16 cellular contexts compared by ENCODE assay signal in the genomic region with DNA sequence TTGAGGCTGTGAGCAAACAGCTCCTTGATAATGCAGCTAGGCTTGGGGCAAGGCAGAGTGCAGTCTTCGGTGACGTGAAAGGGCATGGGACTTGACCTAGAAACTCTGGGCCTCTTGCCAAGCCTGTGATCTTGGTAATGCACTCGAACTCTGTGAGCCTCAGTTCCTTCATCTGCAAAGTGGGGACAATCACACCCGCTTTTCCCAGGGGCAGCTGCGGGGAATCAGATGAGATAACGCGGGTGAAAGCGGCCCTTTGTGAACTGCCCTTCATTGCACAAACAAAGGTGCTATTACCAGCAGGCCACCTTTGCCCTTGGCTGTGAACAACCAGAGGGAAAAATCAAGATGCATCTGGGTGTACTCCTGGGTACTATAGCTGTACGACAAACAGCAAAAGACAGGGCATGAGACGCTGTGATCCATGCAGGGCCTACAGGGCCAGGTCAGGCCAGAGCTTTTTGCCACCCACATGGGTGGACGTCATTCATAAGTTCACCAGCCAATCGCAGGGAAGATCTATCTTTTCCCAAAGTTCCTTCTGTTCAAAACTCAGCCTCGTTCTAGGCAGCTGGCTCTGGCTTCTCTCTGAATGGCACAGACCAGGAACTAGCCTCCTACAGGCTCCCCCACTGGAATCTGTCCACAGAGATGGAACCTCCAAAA. TPM values are rescaled to one million over a fixed set of nuclear protein-coding genes. Genes with fewer than 3 reads are reported as not detected.
DNase-seq lines count a peak whose midpoint lies in the region; ATAC-seq, FAIRE-seq and TF ChIP-seq lines count a peak whose summit lies in the region.
"Had no signal": no experiment of that assay in that cellular context is flagged by ENCODE, and none has a peak within 500 bp of the region (broad histone marks: within the 10 kb centered on the region; RNA-seq: fewer than 3 reads in every experiment).

No MANE protein-coding gene starts in this region.

- no peaks in the 10 kb centered on the region for H3K79me2 ChIP-seq in MM.1S (ENCODE audit: low read length)

- H2AFZ ChIP-seq in MM.1S (ENCODE audit: low read length): no peak overlapping the region

- 19 to 56% (median 24%) methylated on average over 13 of the region's 13 CpGs for WGBS in small intestine, 3 donors

- H3F3A ChIP-seq in MM.1S (ENCODE audit: insufficient read depth, low read length): no peaks in the 10 kb centered on the region

- H3K36me3 ChIP-seq in small intestine (ENCODE audit: control insufficient read depth in 2 of 2, insufficient read depth in 2 of 2, low read length in 2 of 2) (no peaks in the 10 kb centered on the region), MM.1S (replicated peaks; ENCODE audit: insufficient read depth, low read length) (no peaks in the 10 kb centered on the region)

- TF ChIP-seq CTCF in MM.1S (IDR thresholded peaks at IDR 0.05; ENCODE audit: low read length): no peak

- H3K27ac ChIP-seq in caudate nucleus (ENCODE audit: low read depth, low read length): peak overlapping the region; percentile 40
- H3K27ac ChIP-seq in small intestine (ENCODE audit: low read depth in 1 of 2, low read length in 1 of 2): peak overlapping the region in 1 of 2 donors; percentile 75
- no peak overlapping the region for H3K27ac ChIP-seq in MM.1S (ENCODE audit: low read length)

- no peaks in the 10 kb centered on the region for H3K9me2 ChIP-seq in MM.1S (replicated peaks; ENCODE audit: insufficient read depth, low read length)

- peak; percentile 10 for DNase-seq in Jurkat, Clone E6-1 (ENCODE audit: low read depth, low spot score)
- DNase-seq in caudate nucleus (lab: John Stamatoyannopoulos, UW): peak in 13 of 61 donors; percentile 6 to 40 (median 14)
- DNase-seq in midbrain (lab: John Stamatoyannopoulos, UW): peak; percentile 40
- DNase-seq in small intestine: peak; percentile 99
- DNase-seq in cerebellar nuclear complex (lab: John Stamatoyannopoulos, UW): no peak
- no peak for DNase-seq in MM.1S
- DNase-seq: activated CD4-positive, alpha-beta T cell treated with anti-CD3 and anti-CD28 coated beads, Interleukin-2, amount 10 ng/mL, durations not matched to agents 24 days and 14 days; erythroblast; GOT3; NCI-H1417; NCI-H226; SHP77; stimulated activated naive CD4-positive, alpha-beta T cell treated with Interleukin-2 at 50 U/mL for 16 hours had no signal

- H3K27me3 ChIP-seq in small intestine (ENCODE audit: control insufficient read depth in 2 of 2, insufficient read depth in 2 of 2, low read length in 2 of 2) (peaks cover 0 to 10% of the 10 kb centered on the region in 2 donors), MM.1S (replicated peaks; ENCODE audit: insufficient read depth, low read length) (peaks cover 47% of the 10 kb centered on the region)

- H3K9me3 ChIP-seq in small intestine (ENCODE audit: control insufficient read depth, low read depth) (no peaks in the 10 kb centered on the region), MM.1S (replicated peaks; ENCODE audit: insufficient read depth, low read length) (no peaks in the 10 kb centered on the region)

- ATAC-seq in HG03460 (IDR thresholded peaks at IDR 0.05; ENCODE audit: unreplicated experiment): no peak

- peaks cover 3 to 6% of the 10 kb centered on the region in 2 donors for H3K4me1 ChIP-seq in small intestine (ENCODE audit: control insufficient read depth in 2 of 2, insufficient read depth in 1 of 2, low read depth in 1 of 2, low read length in 1 of 2)
- H3K4me1 ChIP-seq in MM.1S (ENCODE audit: low read length): no peaks in the 10 kb centered on the region

- no peaks in the 10 kb centered on the region for H4K20me1 ChIP-seq in MM.1S (ENCODE audit: insufficient read depth, low read length)

- peak; percentile 36 for FAIRE-seq in small intestine (lab: Jason Lieb, UNC)
- FAIRE-seq: colon, urothelium cell line had no signal

- no peak overlapping the region for H3K9ac ChIP-seq in MM.1S (ENCODE audit: low read length)

- no peak overlapping the region for H3K4me3 ChIP-seq in Jurkat, Clone E6-1 (ENCODE audit: low read length)
- H3K4me3 ChIP-seq in small intestine (ENCODE audit: low read depth in 1 of 2, low read length in 2 of 2) (no peak overlapping the region), MM.1S (ENCODE audit: low read length) (no peak overlapping the region)

- H3K4me2 ChIP-seq in MM.1S (ENCODE audit: low read depth, low read length): no peak overlapping the region

RNA-seq across cellular contexts. Expression of gene MSI1, which starts 3.2 kb away (rescaled TPM):
- not detected for polyA plus RNA-seq in Jurkat, Clone E6-1 (2012; ENCODE audit: insufficient read depth, insufficient read length)
- 10 to 100 TPM in 1 of 3 donors, under 1 TPM in 2; 0.54 to 10.8 (median 0.67) TPM for polyA plus RNA-seq in small intestine

RNA-seq across cellular contexts. Expression of gene PLA2G1B, which starts 38.2 kb away (rescaled TPM):
- not detected for polyA plus RNA-seq in Jurkat, Clone E6-1 (2012; ENCODE audit: insufficient read depth, insufficient read length)
- polyA plus RNA-seq in small intestine: 10 to 100 TPM in 1 of 3 donors, 1 to 10 TPM in 2; 1.3 to 19.9 (median 9.2) TPM

Comparison
In these comparisons a context has a peak if more than half of its experiments do, and no peak if none do; other contexts are left out.
1. DNase-seq: peak in Jurkat, Clone E6-1 (single experiment), midbrain (single experiment) and small intestine (single experiment); none in cerebellar nuclear complex (0 of 2) and MM.1S (single experiment).